In the genomic region with DNA sequence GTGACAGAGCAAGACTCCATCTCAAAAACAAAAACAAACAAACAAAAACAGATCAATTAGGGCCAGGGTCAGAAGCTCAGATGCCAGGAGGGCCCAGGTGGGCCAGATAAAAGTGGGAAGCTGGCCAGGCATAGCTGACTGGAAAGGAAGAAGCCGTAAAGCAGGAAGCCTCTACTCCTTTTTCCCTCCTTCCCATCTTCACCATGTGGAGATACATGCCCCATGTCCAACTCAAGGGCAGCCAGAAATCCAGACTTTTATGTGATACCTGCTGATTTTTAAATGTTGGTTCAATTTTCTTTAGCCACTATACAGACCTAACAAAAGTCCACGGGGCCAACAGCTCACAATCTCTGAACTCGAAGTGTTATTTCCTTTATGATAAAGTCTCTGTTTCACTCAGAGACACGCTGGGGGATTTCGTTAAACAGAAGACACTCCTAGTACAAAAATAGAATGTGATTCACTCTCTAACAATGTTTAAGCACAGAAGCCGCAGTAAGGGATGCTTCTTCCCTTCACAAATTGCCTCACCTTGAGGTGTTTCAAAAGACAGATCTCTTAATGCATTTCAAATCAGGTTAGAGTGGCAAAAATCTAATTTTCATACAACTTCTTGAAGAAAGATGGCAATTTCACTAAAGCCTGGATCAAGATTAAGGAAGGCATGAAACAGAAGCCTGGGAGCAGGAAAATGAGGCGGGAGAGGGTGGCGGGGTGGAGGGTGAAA, we compare ENCODE assay signal across 9 cellular contexts. TPM values are rescaled to one million over a fixed set of nuclear protein-coding genes. Genes with fewer than 3 reads are reported as not detected.
DNase-seq lines count a peak whose midpoint lies in the region; ATAC-seq, FAIRE-seq and TF ChIP-seq lines count a peak whose summit lies in the region.
"Had no signal": no experiment of that assay in that cellular context is flagged by ENCODE, and none has a peak within 500 bp of the region (broad histone marks: within the 10 kb centered on the region; RNA-seq: fewer than 3 reads in every experiment).

No MANE protein-coding gene starts in this region.

- no peak for FAIRE-seq in pancreas (lab: Jason Lieb, UNC)

- no peaks in the 10 kb centered on the region for H3K9me3 Mint-ChIP-seq in type B pancreatic cell

- WGBS in pancreas, 2 donors, result 78 to 81% methylated on average over 8 of the region's 8 CpGs

- DNase-seq in AG04450 (ENCODE audit: low read depth, low spot score) (peak; percentile 34), astrocyte of the cerebellum (ENCODE audit: low read depth) (peak; percentile 16), type B pancreatic cell (ENCODE audit: extremely low spot score, unreplicated experiment) (no peak), pancreas (no peak), NCI-H2171 (lab: John Stamatoyannopoulos, UW) (no peak)
- DNase-seq in activated CD8-positive, alpha-beta memory T cell treated with anti-CD3 and anti-CD28 coated beads for 24 hours, result no peak

- in situ Hi-C loops in astrocyte of the cerebellum (cut with HindIII; ENCODE audit: low sequenced_read_pairs), result no loop called here

- TF ChIP-seq CTCF in AG04450 (IDR thresholded peaks at IDR 0.05; ENCODE audit: low read depth, low read length), result no peak
- no peak for TF ChIP-seq CTCF in astrocyte of the cerebellum (IDR thresholded peaks at IDR 0.05; ENCODE audit: low read depth, low read length, missing control alignments)
- no peak for TF ChIP-seq CTCF in type B pancreatic cell (conservative IDR thresholded peaks at IDR 0.05)
- TF ChIP-seq CTCF in pancreas (IDR thresholded peaks at IDR 0.05), result no peak

- H3K27me3 Mint-ChIP-seq in type B pancreatic cell, result peaks cover 29% of the 10 kb centered on the region
- H3K27me3 Mint-ChIP-seq: activated naive CD8-positive, alpha-beta T cell had no signal

- POLR2A ChIA-PET in AG04450 (lab: Yijun Ruan, JAX), result no interaction called here

- intact Hi-C loops in pancreas (cut with DNase I), result no loop called here

- peaks cover 27% of the 10 kb centered on the region for H3K4me1 Mint-ChIP-seq in type B pancreatic cell (ENCODE audit: unreplicated experiment)

- CTCF ChIA-PET in AG04450 (lab: Charles Lee), result no interaction called here

- H3K4me3 ChIP-seq in AG04450 (ENCODE audit: low read depth, low read length) (no peak overlapping the region), astrocyte of the cerebellum (ENCODE audit: low read depth, low read length) (no peak overlapping the region), pancreas (no peak overlapping the region)

- peaks cover 0 to 3% (median 0%) of the 10 kb centered on the region in 3 donors for H3K4me1 ChIP-seq in pancreas

- H3K27me3 ChIP-seq in AG04450 (ENCODE audit: control insufficient read depth, insufficient read depth, low read length) (no peaks in the 10 kb centered on the region), pancreas (no peaks in the 10 kb centered on the region)

- ATAC-seq in GM19324 (IDR thresholded peaks at IDR 0.05; ENCODE audit: low FRiP score, unreplicated experiment) (peak; percentile 70), HG03159 (IDR thresholded peaks at IDR 0.05; ENCODE audit: unreplicated experiment) (peak; percentile 63), pancreas (no peak)

- H3K36me3 ChIP-seq in pancreas, result no peaks in the 10 kb centered on the region

- H3K4me3 Mint-ChIP-seq in type B pancreatic cell, result no peak overlapping the region
- H3K4me3 Mint-ChIP-seq: activated naive CD8-positive, alpha-beta T cell had no signal

- H3K9me3 ChIP-seq in AG04450 (ENCODE audit: control insufficient read depth, insufficient read depth, low read length), result no peaks in the 10 kb centered on the region
- H3K9me3 ChIP-seq in pancreas, result no peaks in the 10 kb centered on the region

- H3K27ac ChIP-seq in AG04450 (ENCODE audit: low read depth, low read length) (peak overlapping the region; percentile 52), pancreas (no peak overlapping the region)

- H3K27ac Mint-ChIP-seq in type B pancreatic cell, result peak overlapping the region; percentile 29
- H3K27ac Mint-ChIP-seq: activated naive CD8-positive, alpha-beta T cell had no signal

- no peaks in the 10 kb centered on the region for H3K36me3 Mint-ChIP-seq in type B pancreatic cell
- H3K36me3 Mint-ChIP-seq: activated naive CD8-positive, alpha-beta T cell had no signal

RNA-seq across cellular contexts. Expression of a gene that starts 14.0 kb away (rescaled TPM):
- not detected in 2 replicates for polyA plus RNA-seq in AG04450 (2011; rRNA removed)
- polyA minus RNA-seq in AG04450 (2011; rRNA and poly(A)+ RNA removed), result not detected in 2 replicates
- not detected in 2 replicates for total RNA-seq in type B pancreatic cell (ENCODE audit: low replicate concordance)
- total RNA-seq in pancreas, result not detected
- polyA plus RNA-seq in pancreas, result not detected

RNA-seq across cellular contexts. Expression of a gene that starts 48.9 kb away (rescaled TPM):
- polyA plus RNA-seq in AG04450 (2011; rRNA removed) (82.0 and 98.8 TPM in 2 replicates), pancreas (10 to 100 TPM; 16.7 to 16.8 TPM)
- 36.3 and 49.3 TPM in 2 replicates for polyA minus RNA-seq in AG04450 (2011; rRNA and poly(A)+ RNA removed)
- total RNA-seq in type B pancreatic cell (ENCODE audit: low replicate concordance) (41.4 and 43.1 TPM in 2 replicates), pancreas (10 to 100 TPM; 16.9 to 37.5 (median 18.8) TPM)

RNA-seq across cellular contexts. Expression of a gene that starts 49.0 kb away (rescaled TPM):
- 4.5 and 6.1 TPM in 2 replicates for polyA plus RNA-seq in AG04450 (2011; rRNA removed)
- 4.8 TPM in 2 replicates for polyA minus RNA-seq in AG04450 (2011; rRNA and poly(A)+ RNA removed)
- total RNA-seq in type B pancreatic cell (ENCODE audit: low replicate concordance), result 9.3 and 12.9 TPM in 2 replicates
- 1 to 10 TPM; 3.4 to 5.2 (median 4.1) TPM for total RNA-seq in pancreas
- 1 to 10 TPM; 2.0 to 3.6 TPM for polyA plus RNA-seq in pancreas

Comparison
In these comparisons a context has a peak if more than half of its experiments do, and no peak if none do; other contexts are left out.
1. DNase-seq: peak in AG04450 (single experiment) and astrocyte of the cerebellum (single experiment); none in type B pancreatic cell (single experiment), pancreas (0 of 6), NCI-H2171 (single experiment) and activated CD8-positive, alpha-beta memory T cell treated with anti-CD3 and anti-CD28 coated beads for 24 hours (single experiment).
2. ATAC-seq: peak in GM19324 (single experiment) and HG03159 (single experiment); none in pancreas (0 of 4).